In genomic region chr18:812123-812672, GRCh38 we compare ENCODE assay signal across 8 cellular contexts. TPM values are rescaled to one million over a fixed set of nuclear protein-coding genes. Genes with fewer than 3 reads are reported as not detected.
DNase-seq lines count a peak whose midpoint lies in the region; ATAC-seq and TF ChIP-seq lines count a peak whose summit lies in the region.

Gene YES1, minus strand, starts transcription at chr18:812242. Its CDS starts 55,415 bp downstream, at chr18:756827.

- H3K36me3 ChIP-seq in SU-DHL-6 (ENCODE audit: low read length) (no peaks in the 10 kb centered on the region), upper lobe of left lung (no peaks in the 10 kb centered on the region)

- no peaks in the 10 kb centered on the region for H4K20me1 ChIP-seq in SU-DHL-6 (ENCODE audit: low read depth, low read length)

- H3K27me3 ChIP-seq in SU-DHL-6 (ENCODE audit: low read length) (no peaks in the 10 kb centered on the region), upper lobe of left lung (no peaks in the 10 kb centered on the region)

- H3K9ac ChIP-seq in SU-DHL-6 (ENCODE audit: low read length), result no peak within 1 kb of the TSS

- peak within 1 kb of the TSS; percentile 31 for H3K4me2 ChIP-seq in SU-DHL-6 (ENCODE audit: low read depth, low read length, poor library complexity, severe bottlenecking)

- peaks cover 8 to 43% (median 12%) of the 10 kb centered on the region in 4 donors for H3K4me1 ChIP-seq in upper lobe of left lung

- no peaks in the 10 kb centered on the region for H3F3A ChIP-seq in SU-DHL-6 (ENCODE audit: insufficient read depth)

- no peak for TF ChIP-seq EP300 in upper lobe of left lung (IDR thresholded peaks at IDR 0.05)

- TF ChIP-seq CTCF in SU-DHL-6 (IDR thresholded peaks at IDR 0.05; ENCODE audit: insufficient read depth, low read length, poor library complexity, severe bottlenecking) (no peak), upper lobe of left lung (IDR thresholded peaks at IDR 0.05) (no peak)

- peak in 3 of 4 donors; percentile 65 to 74 (median 68) for TF ChIP-seq POLR2A in upper lobe of left lung (IDR thresholded peaks at IDR 0.05)

- intact Hi-C loops in Right ventricle myocardium superior (cut with DNase I) (no loop called here), posterior vena cava (cut with DNase I) (no loop called here)

- no peaks in the 10 kb centered on the region for H3K79me2 ChIP-seq in SU-DHL-6 (ENCODE audit: insufficient read depth, low read length)

- peak; percentile 46 for ATAC-seq in GM21367 (IDR thresholded peaks at IDR 0.05; ENCODE audit: unreplicated experiment)
- peak; percentile 93 for ATAC-seq in Right ventricle myocardium superior (ENCODE audit: poor library complexity)
- ATAC-seq in upper lobe of left lung (ENCODE audit: low FRiP score in 2 of 2), result peak; percentile 91 to 94

- WGBS in upper lobe of left lung, 2 donors, result 0 to 2% methylated on average over 5 to 25 of the region's 69 CpGs

- no peaks in the 10 kb centered on the region for H3K9me2 ChIP-seq in SU-DHL-6 (replicated peaks; ENCODE audit: insufficient read depth, low read length)

- H3K27ac ChIP-seq in SU-DHL-6 (ENCODE audit: low read depth, low read length), result no peak within 1 kb of the TSS
- H3K27ac ChIP-seq in upper lobe of left lung, result peak within 1 kb of the TSS; percentile 93 to 96 (median 96)

- H3K4me3 ChIP-seq in SU-DHL-6 (ENCODE audit: insufficient read depth, low read length, poor library complexity, severe bottlenecking) (no peak within 1 kb of the TSS), upper lobe of left lung (peak within 1 kb of the TSS; percentile 36 to 88 (median 78))

- no peak within 1 kb of the TSS for H2AFZ ChIP-seq in SU-DHL-6 (ENCODE audit: low read depth, low read length, severe bottlenecking)

- DNase-seq in DMS153 (lab: John Stamatoyannopoulos, UW), result peak; percentile 9
- DNase-seq in HUDEP-2 (lab: John Stamatoyannopoulos, UW; ENCODE audit: unreplicated experiment in 76 of 76), result peak in 68 of 76 experiments; percentile 1 to 93 (median 52)
- DNase-seq in activated naive CD8-positive, alpha-beta T cell treated with anti-CD3 and anti-CD28 coated beads, Interleukin-2, amount 50 U/mL, for 16 hours (ENCODE audit: low read depth, low spot score), result peak; percentile 32
- peak; percentile 90 for DNase-seq in Right ventricle myocardium superior
- peak; percentile 92 for DNase-seq in posterior vena cava (ENCODE audit: low spot score)
- peak; percentile 76 to 96 for DNase-seq in upper lobe of left lung

- H3K9me3 ChIP-seq in SU-DHL-6 (ENCODE audit: insufficient read depth, low read length) (no peaks in the 10 kb centered on the region), upper lobe of left lung (no peaks in the 10 kb centered on the region)

RNA-seq across cellular contexts. Expression of gene YES1, which starts in this region (rescaled TPM):
- total RNA-seq in Right ventricle myocardium superior (21.8 TPM), posterior vena cava (10 to 100 TPM; 28.7 to 51.6 TPM), upper lobe of left lung (100 to 1,000 TPM in 2 of 6 donors, 10 to 100 TPM in 4; 24.1 to 118 (median 55.0) TPM)

Comparison
In these comparisons a context has a peak if more than half of its experiments do, and no peak if none do; other contexts are left out.
1. DNase-seq: peak in every context shown above with its lines; median percentile 92 in posterior vena cava; 90 in Right ventricle myocardium superior; 86 in upper lobe of left lung; 52 in HUDEP-2; 32 in activated naive CD8-positive, alpha-beta T cell treated with anti-CD3 and anti-CD28 coated beads, Interleukin-2, amount 50 U/mL, for 16 hours; 9 in DMS153.